In the genomic region with DNA sequence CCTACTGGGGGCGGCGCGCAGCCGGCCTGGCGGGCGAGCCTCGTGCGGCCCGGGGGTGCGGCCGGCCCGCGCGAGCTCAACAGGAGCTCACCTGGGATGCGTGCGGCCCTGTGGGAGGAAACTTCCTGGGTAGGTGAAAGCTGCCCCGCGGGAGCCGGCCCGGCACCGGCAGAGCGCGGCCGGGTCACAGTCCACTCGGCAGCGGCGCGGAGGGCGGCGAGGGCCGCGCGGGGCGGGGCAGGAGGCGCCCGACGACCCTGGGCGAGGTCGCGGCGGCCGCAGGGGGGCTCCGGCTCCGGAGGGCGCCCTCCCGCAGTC, we compare ENCODE assay signal across 8 cellular contexts. TPM values are rescaled to one million over a fixed set of nuclear protein-coding genes. Genes with fewer than 3 reads are reported as not detected.
DNase-seq lines count a peak whose midpoint lies in the region; ATAC-seq and TF ChIP-seq lines count a peak whose summit lies in the region.

No MANE protein-coding gene starts in this region.

- H3K27me3 ChIP-seq in right lobe of liver = no peaks in the 10 kb centered on the region

- H3K4me3 Mint-ChIP-seq in T-helper 2 cell treated with Interferon-gamma antibody and Interleukin-4, amounts not matched to agents 5 μg/mL and 100 μg/mL, for 36 hours = peak overlapping the region; percentile 88
- H3K4me3 Mint-ChIP-seq in stimulated activated memory B cell treated with anti-CD40 and anti-IgM and Interleukin-4, amounts not matched to agents 10 μg/mL and 1 μg/mL and 100 μg/mL, for 72 hours = peak overlapping the region; percentile 97

- intact Hi-C loops in right lobe of liver (cut with DNase I) = no loop called here

- TF ChIP-seq POLR2A in right lobe of liver (IDR thresholded peaks at IDR 0.05) = no peak

- WGBS in right lobe of liver (ENCODE audit: insufficient coverage, low coverage, low lambda C conversion rate, missing lambda C conversion rate) = no CpG with 5 or more reads among the region's 46 CpGs

- peaks cover 51% of the 10 kb centered on the region for H3K4me1 Mint-ChIP-seq in T-helper 2 cell treated with Interferon-gamma antibody and Interleukin-4, amounts not matched to agents 5 μg/mL and 100 μg/mL, for 36 hours (ENCODE audit: low read depth)
- H3K4me1 Mint-ChIP-seq in stimulated activated memory B cell treated with anti-CD40 and anti-IgM and Interleukin-4, amounts not matched to agents 10 μg/mL and 1 μg/mL and 100 μg/mL, for 72 hours = peaks cover 60% of the 10 kb centered on the region

- H3K36me3 ChIP-seq in right lobe of liver = no peaks in the 10 kb centered on the region

- DNase-seq in AG08396 (ENCODE audit: low spot score) (peak; percentile 46), caudate nucleus (lab: John Stamatoyannopoulos, UW) (peak in 7 of 61 donors; percentile 8 to 54 (median 45)), right lobe of liver (peak; percentile 76 to 85 (median 85)), NCI-H82 (lab: John Stamatoyannopoulos, UW) (no peak)
- DNase-seq in T-helper 2 cell treated with Interferon-gamma antibody and Interleukin-4, amounts not matched to agents 5 μg/mL and 100 μg/mL, for 36 hours (ENCODE audit: low spot score) = peak; percentile 32

- H3K4me3 ChIP-seq in right lobe of liver = peak overlapping the region; percentile 72 to 79 (median 73)

- no peaks in the 10 kb centered on the region for H3K9me3 Mint-ChIP-seq in T-helper 2 cell treated with Interferon-gamma antibody and Interleukin-4, amounts not matched to agents 5 μg/mL and 100 μg/mL, for 36 hours
- no peaks in the 10 kb centered on the region for H3K9me3 Mint-ChIP-seq in stimulated activated memory B cell treated with anti-CD40 and anti-IgM and Interleukin-4, amounts not matched to agents 10 μg/mL and 1 μg/mL and 100 μg/mL, for 72 hours

- H3K27me3 Mint-ChIP-seq in T-helper 2 cell treated with Interferon-gamma antibody and Interleukin-4, amounts not matched to agents 5 μg/mL and 100 μg/mL, for 36 hours (ENCODE audit: low read depth) = no peaks in the 10 kb centered on the region
- no peaks in the 10 kb centered on the region for H3K27me3 Mint-ChIP-seq in stimulated activated memory B cell treated with anti-CD40 and anti-IgM and Interleukin-4, amounts not matched to agents 10 μg/mL and 1 μg/mL and 100 μg/mL, for 72 hours

- H3K27ac Mint-ChIP-seq in T-helper 2 cell treated with Interferon-gamma antibody and Interleukin-4, amounts not matched to agents 5 μg/mL and 100 μg/mL, for 36 hours = peak overlapping the region; percentile 91
- H3K27ac Mint-ChIP-seq in stimulated activated memory B cell treated with anti-CD40 and anti-IgM and Interleukin-4, amounts not matched to agents 10 μg/mL and 1 μg/mL and 100 μg/mL, for 72 hours = peak overlapping the region; percentile 94

- H3K9me3 ChIP-seq in right lobe of liver = peaks cover 0 to 2% (median 0%) of the 10 kb centered on the region in 4 donors

- ATAC-seq in GM19025 (IDR thresholded peaks at IDR 0.05; ENCODE audit: low read depth, unreplicated experiment) (peak; percentile 44), HG03108 (IDR thresholded peaks at IDR 0.05; ENCODE audit: unreplicated experiment) (peak; percentile 34), right lobe of liver (peak; percentile 40 to 78 (median 74))
- ATAC-seq in stimulated activated memory B cell treated with anti-CD40 and anti-IgM and Interleukin-4, amounts not matched to agents 10 μg/mL and 1 μg/mL and 100 μg/mL, for 72 hours = peak; percentile 84

- TF ChIP-seq CTCF in right lobe of liver (IDR thresholded peaks at IDR 0.05) = no peak

- peaks cover 4% of the 10 kb centered on the region for H3K36me3 Mint-ChIP-seq in T-helper 2 cell treated with Interferon-gamma antibody and Interleukin-4, amounts not matched to agents 5 μg/mL and 100 μg/mL, for 36 hours (ENCODE audit: low read depth)
- H3K36me3 Mint-ChIP-seq in stimulated activated memory B cell treated with anti-CD40 and anti-IgM and Interleukin-4, amounts not matched to agents 10 μg/mL and 1 μg/mL and 100 μg/mL, for 72 hours = peaks cover 7% of the 10 kb centered on the region

- H3K4me1 ChIP-seq in right lobe of liver = peaks cover 3 to 25% (median 9%) of the 10 kb centered on the region in 4 donors

- H3K27ac ChIP-seq in caudate nucleus (ENCODE audit: low read depth, low read length) (peak overlapping the region; percentile 84), right lobe of liver (peak overlapping the region; percentile 82 to 86 (median 86))

RNA-seq across cellular contexts. Expression of gene EPS15, which starts 0.4 kb away (rescaled TPM):
- 10 to 100 TPM; 23.2 to 30.9 (median 28.6) TPM for total RNA-seq in right lobe of liver

Comparison
In these comparisons a context has a peak if more than half of its experiments do, and no peak if none do; other contexts are left out.
1. ATAC-seq: peak in every context shown above with its lines; median percentile 84 in stimulated activated memory B cell treated with anti-CD40 and anti-IgM and Interleukin-4, amounts not matched to agents 10 μg/mL and 1 μg/mL and 100 μg/mL, for 72 hours; 74 in right lobe of liver; 44 in GM19025; 34 in HG03108.